Comparison of ENCODE assay signal across 1 cellular context in genomic region chr18:8830067-8831060, GRCh38.
TF ChIP-seq lines count a peak whose summit lies in the region.

No MANE protein-coding gene starts in this region.

TF ChIP-seq in H1, 55 proteins besides CTCF, POLR2A, EP300 and RAD21:
- no peak for TF ChIP-seq CHD1 (IDR thresholded peaks at IDR 0.05; ENCODE audit: low read depth, low read length)
- TF ChIP-seq BRCA1 (IDR thresholded peaks at IDR 0.05; ENCODE audit: low read depth, low read length) = no peak
- TF ChIP-seq GTF2F1 (IDR thresholded peaks at IDR 0.05; ENCODE audit: borderline replicate concordance, low read depth, low read length) = no peak
- TF ChIP-seq BACH1 (IDR thresholded peaks at IDR 0.05; ENCODE audit: low read length) = no peak
- no peak for TF ChIP-seq SIRT6 (IDR thresholded peaks at IDR 0.05; ENCODE audit: low read length)
- TF ChIP-seq RFX5 (IDR thresholded peaks at IDR 0.05; ENCODE audit: borderline replicate concordance, low read depth, low read length) = no peak
- no peak for TF ChIP-seq TBP (IDR thresholded peaks at IDR 0.05; ENCODE audit: low read depth, low read length)
- TF ChIP-seq TCF12 (IDR thresholded peaks at IDR 0.05; ENCODE audit: low read depth, low read length) = no peak
- TF ChIP-seq SRF (IDR thresholded peaks at IDR 0.05; ENCODE audit: low read depth, low read length) = no peak
- TF ChIP-seq CBX8 (IDR thresholded peaks at IDR 0.05; ENCODE audit: borderline replicate concordance, low read depth, low read length) = no peak
- TF ChIP-seq NRF1 (IDR thresholded peaks at IDR 0.05; ENCODE audit: low read depth, low read length) = no peak
- no peak for TF ChIP-seq RXRA (IDR thresholded peaks at IDR 0.05; ENCODE audit: insufficient read depth, low read depth, low read length)
- TF ChIP-seq HDAC6 (IDR thresholded peaks at IDR 0.05; ENCODE audit: low read depth, low read length) = no peak
- TF ChIP-seq JUN (IDR thresholded peaks at IDR 0.05; ENCODE audit: low read depth, low read length) = no peak
- TF ChIP-seq TEAD4 (IDR thresholded peaks at IDR 0.05; ENCODE audit: low read depth, low read length) = no peak
- no peak for TF ChIP-seq NANOG (IDR thresholded peaks at IDR 0.05; ENCODE audit: insufficient read depth, low read depth, low read length, poor library complexity, severe bottlenecking)
- no peak for TF ChIP-seq KDM4A (IDR thresholded peaks at IDR 0.05; ENCODE audit: low read depth, low read length, severe bottlenecking)
- no peak for TF ChIP-seq SP4 (IDR thresholded peaks at IDR 0.05; ENCODE audit: low read length)
- TF ChIP-seq KDM5A (IDR thresholded peaks at IDR 0.05; ENCODE audit: low read length) = no peak
- TF ChIP-seq CHD7 (IDR thresholded peaks at IDR 0.05; ENCODE audit: insufficient replicate concordance, low read length) = no peak
